In genomic region chr14:81412779-81413178, GRCh38 we compare ENCODE assay signal across 18 cellular contexts. TPM values are rescaled to one million over a fixed set of nuclear protein-coding genes. Genes with fewer than 3 reads are reported as not detected.
"Had no signal": no experiment of that assay in that cellular context is flagged by ENCODE, and none has a peak within 500 bp of the region (broad histone marks: within the 10 kb centered on the region; RNA-seq: fewer than 3 reads in every experiment).

No MANE protein-coding gene starts in this region.

- H3K27me3 ChIP-seq: ovary had no signal

- H3K36me3 ChIP-seq: heart right ventricle, ovary had no signal

- H3K4me3 ChIP-seq: coronary artery, heart right ventricle, lung, ovary, smooth muscle cell had no signal

- DNase-seq: effector CD4-positive, alpha-beta T cell; foreskin melanocyte; heart right ventricle; hypothalamus; left cardiac atrium; left ventricle myocardium superior; mesenchymal stem cell; naive B cell; nucleus accumbens; ovary; right cardiac atrium; stimulated activated CD4-positive, alpha-beta T cell treated with anti-CD3 and anti-CD28 coated beads, Interleukin-2, amount 100 ng/mL, for 48 hours; stimulated activated naive CD4-positive, alpha-beta T cell treated with Interleukin-2 at 50 U/mL for 16 hours had no signal

- H3K27me3 Mint-ChIP-seq: type B pancreatic cell had no signal

- H3K27ac ChIP-seq: coronary artery, heart right ventricle, ovary had no signal

- H3K4me3 Mint-ChIP-seq: naive B cell, type B pancreatic cell had no signal

- ATAC-seq: heart right ventricle, left cardiac atrium, left ventricle myocardium superior, right cardiac atrium had no signal

- H3K27ac Mint-ChIP-seq: naive B cell, type B pancreatic cell had no signal

- H3K9me3 ChIP-seq: heart right ventricle, ovary had no signal

RNA-seq across cellular contexts. Expression of gene STON2, which starts 12.7 kb away (rescaled TPM):
- total RNA-seq: chondrocyte had no signal
